Comparison of ENCODE assay signal across 1 cellular context in genomic region chr12:124917135-124917840, GRCh38.
TF ChIP-seq lines count a peak whose summit lies in the region.

No MANE protein-coding gene starts in this region.

TF ChIP-seq in HepG2, 621 proteins besides CTCF, POLR2A, EP300 and RAD21 (continued from another document and continues in another):
- TF ChIP-seq DMTF1 (CRISPR knock-in tag; IDR thresholded peaks at IDR 0.05) (no peak), RFXANK (CRISPR knock-in tag; IDR thresholded peaks at IDR 0.05) (peak; percentile 96), NR2C2 (CRISPR knock-in tag; IDR thresholded peaks at IDR 0.05; ENCODE audit: borderline replicate concordance) (peak; percentile 78), ZMAT3 (CRISPR knock-in tag; conservative IDR thresholded peaks at IDR 0.05) (no peak), MED1 (CRISPR knock-in tag; IDR thresholded peaks at IDR 0.05) (peak; percentile 96), MTA3 (CRISPR knock-in tag; IDR thresholded peaks at IDR 0.05) (no peak), POLR2G (IDR thresholded peaks at IDR 0.05; ENCODE audit: low read depth, low read length) (peak; percentile 68), ZSCAN22 (CRISPR knock-in tag; IDR thresholded peaks at IDR 0.05) (no peak), ZNF317 (CRISPR knock-in tag; IDR thresholded peaks at IDR 0.05) (no peak), CHD2 (IDR thresholded peaks at IDR 0.05; ENCODE audit: low read depth, low read length) (peak; percentile 69; the same call in 1 of the 2 replicates), ZNF761 (CRISPR knock-in tag; conservative IDR thresholded peaks at IDR 0.05) (0 out of 2 replicates have a peak, but pooled peaks have one; percentile 11), ZNF616 (CRISPR knock-in tag; IDR thresholded peaks at IDR 0.05; ENCODE audit: low read depth) (no peak), ZNF484 (CRISPR knock-in tag; IDR thresholded peaks at IDR 0.05; ENCODE audit: borderline replicate concordance, low read depth) (no peak), STAT6 (CRISPR knock-in tag; IDR thresholded peaks at IDR 0.05; ENCODE audit: borderline replicate concordance) (0 out of 2 replicates have a peak, but pooled peaks have one; percentile 29), ATF4 (CRISPR knock-in tag; IDR thresholded peaks at IDR 0.05) (peak in 1 of 2 experiments; percentile 55; a peak in 2 of 4 replicates), HCFC1 (IDR thresholded peaks at IDR 0.05; ENCODE audit: low read depth, low read length) (peak; percentile 33; the same call in 1 of the 2 replicates), ZBTB8A (CRISPR knock-in tag; IDR thresholded peaks at IDR 0.05; ENCODE audit: borderline replicate concordance, low read depth) (no peak; the same call in 1 of the 2 replicates), SMYD3 (CRISPR knock-in tag; IDR thresholded peaks at IDR 0.05) (0 out of 2 replicates have a peak, but pooled peaks have one; percentile 67), ZNF576 (CRISPR knock-in tag; IDR thresholded peaks at IDR 0.05) (no peak), SNAPC2 (CRISPR knock-in tag; IDR thresholded peaks at IDR 0.05) (peak; percentile 59; the same call in 1 of the 2 replicates), CENPX (CRISPR knock-in tag; IDR thresholded peaks at IDR 0.05) (no peak), ZKSCAN8 (CRISPR knock-in tag; IDR thresholded peaks at IDR 0.05; ENCODE audit: borderline replicate concordance) (peak; percentile 75; the same call in 1 of the 2 replicates), POLR2AphosphoS2 (IDR thresholded peaks at IDR 0.05; ENCODE audit: low read depth, low read length) (peak; percentile 55; the same call in 1 of the 2 replicates), ZNF3 (CRISPR knock-in tag; IDR thresholded peaks at IDR 0.05) (peak; percentile 21; the same call in 1 of the 2 replicates), DNMT1 (CRISPR knock-in tag; IDR thresholded peaks at IDR 0.05) (no peak), IRF1 (CRISPR knock-in tag; IDR thresholded peaks at IDR 0.05; ENCODE audit: low read depth) (no peak), TCF7L2 (IDR thresholded peaks at IDR 0.05; ENCODE audit: low read depth, low read length) (no peak), MED13 (CRISPR knock-in tag; IDR thresholded peaks at IDR 0.05) (0 out of 2 replicates have a peak, but pooled peaks have one; percentile 42), SIN3A (IDR thresholded peaks at IDR 0.05; ENCODE audit: borderline replicate concordance, low read depth, low read length) (peak; percentile 73), ZNF563 (CRISPR knock-in tag; IDR thresholded peaks at IDR 0.05) (peak; percentile 75; the same call in 1 of the 2 replicates), ZBTB7B (CRISPR knock-in tag; IDR thresholded peaks at IDR 0.05) (peak; percentile 89), ELK4 (CRISPR knock-in tag; IDR thresholded peaks at IDR 0.05; ENCODE audit: borderline replicate concordance) (no peak)
- TF ChIP-seq, protein P1, sequence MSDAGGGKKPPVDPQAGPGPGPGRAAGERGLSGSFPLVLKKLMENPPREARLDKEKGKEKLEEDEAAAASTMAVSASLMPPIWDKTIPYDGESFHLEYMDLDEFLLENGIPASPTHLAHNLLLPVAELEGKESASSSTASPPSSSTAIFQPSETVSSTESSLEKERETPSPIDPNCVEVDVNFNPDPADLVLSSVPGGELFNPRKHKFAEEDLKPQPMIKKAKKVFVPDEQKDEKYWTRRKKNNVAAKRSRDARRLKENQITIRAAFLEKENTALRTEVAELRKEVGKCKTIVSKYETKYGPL (CRISPR knock-in tag; IDR thresholded peaks at IDR 0.05) = peak; percentile 95
- TF ChIP-seq, protein P2, sequence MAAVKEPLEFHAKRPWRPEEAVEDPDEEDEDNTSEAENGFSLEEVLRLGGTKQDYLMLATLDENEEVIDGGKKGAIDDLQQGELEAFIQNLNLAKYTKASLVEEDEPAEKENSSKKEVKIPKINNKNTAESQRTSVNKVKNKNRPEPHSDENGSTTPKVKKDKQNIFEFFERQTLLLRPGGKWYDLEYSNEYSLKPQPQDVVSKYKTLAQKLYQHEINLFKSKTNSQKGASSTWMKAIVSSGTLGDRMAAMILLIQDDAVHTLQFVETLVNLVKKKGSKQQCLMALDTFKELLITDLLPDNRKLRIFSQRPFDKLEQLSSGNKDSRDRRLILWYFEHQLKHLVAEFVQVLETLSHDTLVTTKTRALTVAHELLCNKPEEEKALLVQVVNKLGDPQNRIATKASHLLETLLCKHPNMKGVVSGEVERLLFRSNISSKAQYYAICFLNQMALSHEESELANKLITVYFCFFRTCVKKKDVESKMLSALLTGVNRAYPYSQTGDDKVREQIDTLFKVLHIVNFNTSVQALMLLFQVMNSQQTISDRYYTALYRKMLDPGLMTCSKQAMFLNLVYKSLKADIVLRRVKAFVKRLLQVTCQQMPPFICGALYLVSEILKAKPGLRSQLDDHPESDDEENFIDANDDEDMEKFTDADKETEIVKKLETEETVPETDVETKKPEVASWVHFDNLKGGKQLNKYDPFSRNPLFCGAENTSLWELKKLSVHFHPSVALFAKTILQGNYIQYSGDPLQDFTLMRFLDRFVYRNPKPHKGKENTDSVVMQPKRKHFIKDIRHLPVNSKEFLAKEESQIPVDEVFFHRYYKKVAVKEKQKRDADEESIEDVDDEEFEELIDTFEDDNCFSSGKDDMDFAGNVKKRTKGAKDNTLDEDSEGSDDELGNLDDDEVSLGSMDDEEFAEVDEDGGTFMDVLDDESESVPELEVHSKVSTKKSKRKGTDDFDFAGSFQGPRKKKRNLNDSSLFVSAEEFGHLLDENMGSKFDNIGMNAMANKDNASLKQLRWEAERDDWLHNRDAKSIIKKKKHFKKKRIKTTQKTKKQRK (IDR thresholded peaks at IDR 0.05; ENCODE audit: low read length) = no peak
- TF ChIP-seq, protein P3, sequence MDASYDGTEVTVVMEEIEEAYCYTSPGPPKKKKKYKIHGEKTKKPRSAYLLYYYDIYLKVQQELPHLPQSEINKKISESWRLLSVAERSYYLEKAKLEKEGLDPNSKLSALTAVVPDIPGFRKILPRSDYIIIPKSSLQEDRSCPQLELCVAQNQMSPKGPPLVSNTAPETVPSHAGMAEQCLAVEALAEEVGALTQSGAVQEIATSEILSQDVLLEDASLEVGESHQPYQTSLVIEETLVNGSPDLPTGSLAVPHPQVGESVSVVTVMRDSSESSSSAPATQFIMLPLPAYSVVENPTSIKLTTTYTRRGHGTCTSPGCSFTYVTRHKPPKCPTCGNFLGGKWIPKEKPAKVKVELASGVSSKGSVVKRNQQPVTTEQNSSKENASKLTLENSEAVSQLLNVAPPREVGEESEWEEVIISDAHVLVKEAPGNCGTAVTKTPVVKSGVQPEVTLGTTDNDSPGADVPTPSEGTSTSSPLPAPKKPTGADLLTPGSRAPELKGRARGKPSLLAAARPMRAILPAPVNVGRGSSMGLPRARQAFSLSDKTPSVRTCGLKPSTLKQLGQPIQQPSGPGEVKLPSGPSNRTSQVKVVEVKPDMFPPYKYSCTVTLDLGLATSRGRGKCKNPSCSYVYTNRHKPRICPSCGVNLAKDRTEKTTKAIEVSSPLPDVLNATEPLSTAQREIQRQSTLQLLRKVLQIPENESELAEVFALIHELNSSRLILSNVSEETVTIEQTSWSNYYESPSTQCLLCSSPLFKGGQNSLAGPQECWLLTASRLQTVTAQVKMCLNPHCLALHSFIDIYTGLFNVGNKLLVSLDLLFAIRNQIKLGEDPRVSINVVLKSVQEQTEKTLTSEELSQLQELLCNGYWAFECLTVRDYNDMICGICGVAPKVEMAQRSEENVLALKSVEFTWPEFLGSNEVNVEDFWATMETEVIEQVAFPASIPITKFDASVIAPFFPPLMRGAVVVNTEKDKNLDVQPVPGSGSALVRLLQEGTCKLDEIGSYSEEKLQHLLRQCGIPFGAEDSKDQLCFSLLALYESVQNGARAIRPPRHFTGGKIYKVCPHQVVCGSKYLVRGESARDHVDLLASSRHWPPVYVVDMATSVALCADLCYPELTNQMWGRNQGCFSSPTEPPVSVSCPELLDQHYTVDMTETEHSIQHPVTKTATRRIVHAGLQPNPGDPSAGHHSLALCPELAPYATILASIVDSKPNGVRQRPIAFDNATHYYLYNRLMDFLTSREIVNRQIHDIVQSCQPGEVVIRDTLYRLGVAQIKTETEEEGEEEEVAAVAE (CRISPR knock-in tag; IDR thresholded peaks at IDR 0.05; ENCODE audit: borderline replicate concordance) = peak; percentile 73; the same call in 1 of the 2 replicates
- TF ChIP-seq, protein P4, sequence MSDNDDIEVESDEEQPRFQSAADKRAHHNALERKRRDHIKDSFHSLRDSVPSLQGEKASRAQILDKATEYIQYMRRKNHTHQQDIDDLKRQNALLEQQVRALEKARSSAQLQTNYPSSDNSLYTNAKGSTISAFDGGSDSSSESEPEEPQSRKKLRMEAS (IDR thresholded peaks at IDR 0.05) = no peak
- TF ChIP-seq, protein P5, sequence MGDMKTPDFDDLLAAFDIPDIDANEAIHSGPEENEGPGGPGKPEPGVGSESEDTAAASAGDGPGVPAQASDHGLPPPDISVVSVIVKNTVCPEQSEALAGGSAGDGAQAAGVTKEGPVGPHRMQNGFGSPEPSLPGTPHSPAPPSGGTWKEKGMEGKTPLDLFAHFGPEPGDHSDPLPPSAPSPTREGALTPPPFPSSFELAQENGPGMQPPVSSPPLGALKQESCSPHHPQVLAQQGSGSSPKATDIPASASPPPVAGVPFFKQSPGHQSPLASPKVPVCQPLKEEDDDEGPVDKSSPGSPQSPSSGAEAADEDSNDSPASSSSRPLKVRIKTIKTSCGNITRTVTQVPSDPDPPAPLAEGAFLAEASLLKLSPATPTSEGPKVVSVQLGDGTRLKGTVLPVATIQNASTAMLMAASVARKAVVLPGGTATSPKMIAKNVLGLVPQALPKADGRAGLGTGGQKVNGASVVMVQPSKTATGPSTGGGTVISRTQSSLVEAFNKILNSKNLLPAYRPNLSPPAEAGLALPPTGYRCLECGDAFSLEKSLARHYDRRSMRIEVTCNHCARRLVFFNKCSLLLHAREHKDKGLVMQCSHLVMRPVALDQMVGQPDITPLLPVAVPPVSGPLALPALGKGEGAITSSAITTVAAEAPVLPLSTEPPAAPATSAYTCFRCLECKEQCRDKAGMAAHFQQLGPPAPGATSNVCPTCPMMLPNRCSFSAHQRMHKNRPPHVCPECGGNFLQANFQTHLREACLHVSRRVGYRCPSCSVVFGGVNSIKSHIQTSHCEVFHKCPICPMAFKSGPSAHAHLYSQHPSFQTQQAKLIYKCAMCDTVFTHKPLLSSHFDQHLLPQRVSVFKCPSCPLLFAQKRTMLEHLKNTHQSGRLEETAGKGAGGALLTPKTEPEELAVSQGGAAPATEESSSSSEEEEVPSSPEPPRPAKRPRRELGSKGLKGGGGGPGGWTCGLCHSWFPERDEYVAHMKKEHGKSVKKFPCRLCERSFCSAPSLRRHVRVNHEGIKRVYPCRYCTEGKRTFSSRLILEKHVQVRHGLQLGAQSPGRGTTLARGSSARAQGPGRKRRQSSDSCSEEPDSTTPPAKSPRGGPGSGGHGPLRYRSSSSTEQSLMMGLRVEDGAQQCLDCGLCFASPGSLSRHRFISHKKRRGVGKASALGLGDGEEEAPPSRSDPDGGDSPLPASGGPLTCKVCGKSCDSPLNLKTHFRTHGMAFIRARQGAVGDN (CRISPR knock-in tag; IDR thresholded peaks at IDR 0.05) = peak; percentile 87
